ENCODE assay signal across 8 cellular contexts in genomic region chr15:63600001-63600645, GRCh38. TPM values are rescaled to one million over a fixed set of nuclear protein-coding genes. Genes with fewer than 3 reads are reported as not detected.
DNase-seq lines count a peak whose midpoint lies in the region; ATAC-seq and TF ChIP-seq lines count a peak whose summit lies in the region.

No MANE protein-coding gene starts in this region.

- H3K79me2 ChIP-seq in PC-3 (ENCODE audit: low read length): peaks cover 6% of the 10 kb centered on the region

- intact Hi-C loops in PC-3 (cut with micrococcal nuclease): loop anchor here (1.0 kb wide), 1 partner anchor 96 kb away; the partner anchor contains the start of gene USP3

- peak overlapping the region; percentile 99 for H3K4me2 ChIP-seq in PC-3 (ENCODE audit: low read length)

- BruUV-seq in PC-3 (replicated peaks; lab: Mats Ljungman, UMichigan): TSS peak; percentile 56

- no peaks in the 10 kb centered on the region for H3K9me2 ChIP-seq in PC-3 (replicated peaks; ENCODE audit: low read length)

- H3K36me3 ChIP-seq in PC-3 (ENCODE audit: low read depth, low read length): no peaks in the 10 kb centered on the region
- H3K36me3 ChIP-seq in urinary bladder (ENCODE audit: insufficient read depth): no peaks in the 10 kb centered on the region

- peaks cover 7% of the 10 kb centered on the region; the same call in 1 of the 2 replicates for H3K4me1 ChIP-seq in PC-3 (ENCODE audit: insufficient read depth, low read length)
- peaks cover 51% of the 10 kb centered on the region for H3K4me1 ChIP-seq in mononuclear cell (ENCODE audit: insufficient read depth, low read length)
- no peaks in the 10 kb centered on the region for H3K4me1 ChIP-seq in urinary bladder (ENCODE audit: insufficient read depth)

- peak overlapping the region; percentile 75 for H3K9ac ChIP-seq in PC-3 (ENCODE audit: low read length)

- peak overlapping the region; percentile 73 for H2AFZ ChIP-seq in PC-3 (ENCODE audit: low read length)

- H3K4me3 ChIP-seq in PC-3 (ENCODE audit: low read length): peak overlapping the region; percentile 83
- peak overlapping the region; percentile 58 for H3K4me3 ChIP-seq in mononuclear cell (ENCODE audit: low read length)
- H3K4me3 ChIP-seq in urinary bladder (ENCODE audit: low read depth, low read length): peak overlapping the region; percentile 53

- H3K27ac ChIP-seq in PC-3 (ENCODE audit: low read length) (peak overlapping the region; percentile 5), urinary bladder (ENCODE audit: low read depth) (peak overlapping the region; percentile 65)

- DNase-seq in AG20443 (ENCODE audit: low spot score): peak; percentile 42
- peak; percentile 17 for DNase-seq in PC-3
- DNase-seq in dermis blood vessel endothelial cell: peak; percentile 28
- DNase-seq in NCI-H524 treated with DMSO at 0.1 percent for 48 hours (lab: John Stamatoyannopoulos, UW): no peak

- POLR2A ChIA-PET in PC-3 (lab: Charles Lee; ENCODE audit: unreplicated experiment): interaction anchor here (0.6 to 0.9 kb wide), 3 partner anchors 95 to 135 kb away, joined by 3 to 5 read pairs (median 3); no protein-coding TSS in a partner anchor

- TF ChIP-seq CTCF in PC-3 (conservative IDR thresholded peaks at IDR 0.05; ENCODE audit: low read depth, low read length): no peak

- ATAC-seq in GM21381 (IDR thresholded peaks at IDR 0.05; ENCODE audit: unreplicated experiment): peak; percentile 3
- peak; percentile 13 for ATAC-seq in PC-3
- no peak for ATAC-seq in GM18909 (IDR thresholded peaks at IDR 0.05; ENCODE audit: poor library complexity, unreplicated experiment)

- H4K20me1 ChIP-seq in PC-3 (ENCODE audit: low read length): no peaks in the 10 kb centered on the region

- H3F3A ChIP-seq in PC-3 (ENCODE audit: low read length, unreplicated experiment): no peaks in the 10 kb centered on the region

- CTCF ChIA-PET in PC-3 (lab: Charles Lee): interaction anchor here (0.9 to 1.4 kb wide), 2 partner anchors 126 to 471 kb away, joined by 3 read pairs; no protein-coding TSS in a partner anchor

- no peaks in the 10 kb centered on the region for H3K27me3 ChIP-seq in PC-3 (ENCODE audit: low read length)
- H3K27me3 ChIP-seq in mononuclear cell (ENCODE audit: insufficient read depth, low read length): no peaks in the 10 kb centered on the region

- H3K9me3 ChIP-seq in PC-3 (ENCODE audit: low read length) (no peaks in the 10 kb centered on the region), mononuclear cell (ENCODE audit: low read depth, low read length) (no peaks in the 10 kb centered on the region)

- 14% methylated on average over 28 of the region's 28 CpGs for WGBS in urinary bladder

RNA-seq across cellular contexts. Expression of gene FBXL22, which starts 2.9 kb away (rescaled TPM):
- total RNA-seq in PC-3 (2014; rRNA removed) (0.46 and 2.0 TPM in 2 replicates), dermis blood vessel endothelial cell (0.09 TPM in 1 of 2 replicates, not detected in the other), mononuclear cell (0.52 TPM), urinary bladder (26.2 TPM)
- polyA plus RNA-seq in urinary bladder: 100 TPM
